ENCODE assay signal across 8 cellular contexts in genomic region chr6:106360989-106361430, GRCh38. TPM values are rescaled to one million over a fixed set of nuclear protein-coding genes. Genes with fewer than 3 reads are reported as not detected.
DNase-seq lines count a peak whose midpoint lies in the region; ATAC-seq and TF ChIP-seq lines count a peak whose summit lies in the region.

No MANE protein-coding gene starts in this region.

- H3K4me3 Mint-ChIP-seq in effector memory CD8-positive, alpha-beta T cell, result peak overlapping the region; percentile 88
- peak overlapping the region; percentile 69 for H3K4me3 Mint-ChIP-seq in natural killer cell treated with Interleukin-12 subunit alpha and Interleukin-12 subunit beta and Interleukin-15 and Interleukin-18, amount 100 ng/mL, for 72 hours

- no peaks in the 10 kb centered on the region for H3K9me3 Mint-ChIP-seq in effector memory CD8-positive, alpha-beta T cell
- no peaks in the 10 kb centered on the region for H3K9me3 Mint-ChIP-seq in natural killer cell treated with Interleukin-12 subunit alpha and Interleukin-12 subunit beta and Interleukin-15 and Interleukin-18, amount 100 ng/mL, for 72 hours

- WGBS in adrenal gland, 4 donors, result 3 to 11% (median 5%) methylated on average over 18 to 31 of the region's 31 CpGs

- TF ChIP-seq CTCF in VCaP (conservative IDR thresholded peaks at IDR 0.05), result no peak
- no peak for TF ChIP-seq CTCF in adrenal gland (IDR thresholded peaks at IDR 0.05)

- H3K4me1 Mint-ChIP-seq in effector memory CD8-positive, alpha-beta T cell (ENCODE audit: low read depth in 2 of 2), result peaks cover 7% of the 10 kb centered on the region in 2 donors
- peaks cover 5 to 7% of the 10 kb centered on the region in 2 donors for H3K4me1 Mint-ChIP-seq in natural killer cell treated with Interleukin-12 subunit alpha and Interleukin-12 subunit beta and Interleukin-15 and Interleukin-18, amount 100 ng/mL, for 72 hours (ENCODE audit: low read depth in 2 of 2)

- H3K36me3 ChIP-seq in adrenal gland (replicated peaks in 1 of 2), result no peaks in the 10 kb centered on the region

- H3K27me3 ChIP-seq in adrenal gland, result peaks cover 36% of the 10 kb centered on the region

- no peaks in the 10 kb centered on the region for H3K9me3 ChIP-seq in adrenal gland (replicated peaks in 1 of 3)

- H3K36me3 Mint-ChIP-seq in effector memory CD8-positive, alpha-beta T cell (ENCODE audit: insufficient read depth), result no peaks in the 10 kb centered on the region
- H3K36me3 Mint-ChIP-seq in natural killer cell treated with Interleukin-12 subunit alpha and Interleukin-12 subunit beta and Interleukin-15 and Interleukin-18, amount 100 ng/mL, for 72 hours, result no peaks in the 10 kb centered on the region

- H3K27ac Mint-ChIP-seq in effector memory CD8-positive, alpha-beta T cell, result no peak overlapping the region
- no peak overlapping the region for H3K27ac Mint-ChIP-seq in natural killer cell treated with Interleukin-12 subunit alpha and Interleukin-12 subunit beta and Interleukin-15 and Interleukin-18, amount 100 ng/mL, for 72 hours

- peaks cover 0 to 13% of the 10 kb centered on the region in 2 donors for H3K4me1 ChIP-seq in adrenal gland (replicated peaks in 1 of 2)

- TF ChIP-seq POLR2A in adrenal gland (IDR thresholded peaks at IDR 0.05), result no peak

- H3K4me3 ChIP-seq in adrenal gland, result peak overlapping the region in 1 of 4 donors; percentile 50

- ATAC-seq in GM18867 (IDR thresholded peaks at IDR 0.05; ENCODE audit: unreplicated experiment), result peak; percentile 31
- peak; percentile 41 for ATAC-seq in HG03045 (IDR thresholded peaks at IDR 0.05; ENCODE audit: unreplicated experiment)
- ATAC-seq in effector memory CD8-positive, alpha-beta T cell (replicated peaks), result peak; percentile 22
- ATAC-seq in natural killer cell treated with Interleukin-12 subunit alpha and Interleukin-12 subunit beta and Interleukin-15 and Interleukin-18, amount 100 ng/mL, for 72 hours, result peak; percentile 31 to 40
- ATAC-seq in HG03565 (IDR thresholded peaks at IDR 0.05; ENCODE audit: unreplicated experiment), result no peak

- peak overlapping the region; percentile 96 for H3K27ac ChIP-seq in VCaP
- no peak overlapping the region for H3K27ac ChIP-seq in adrenal gland

- peak in 2 of 3 experiments; percentile 4 to 5 for DNase-seq in effector memory CD8-positive, alpha-beta T cell
- DNase-seq in natural killer cell treated with Interleukin-12 subunit alpha and Interleukin-12 subunit beta and Interleukin-15 and Interleukin-18, amount 100 ng/mL, for 72 hours (ENCODE audit: low spot score), result no peak
- DNase-seq in RKO (ENCODE audit: low spot score) (no peak), adrenal gland (no peak)

- H3K27me3 Mint-ChIP-seq in effector memory CD8-positive, alpha-beta T cell, result peaks cover 20 to 23% of the 10 kb centered on the region in 2 donors
- H3K27me3 Mint-ChIP-seq in natural killer cell treated with Interleukin-12 subunit alpha and Interleukin-12 subunit beta and Interleukin-15 and Interleukin-18, amount 100 ng/mL, for 72 hours, result peaks cover 27 to 49% of the 10 kb centered on the region in 2 donors

- intact Hi-C loops in adrenal gland (cut with DNase I), result no loop called here

RNA-seq across cellular contexts. Expression of gene CRYBG1, which starts 0.5 kb away (rescaled TPM):
- 10 to 100 TPM in 1 of 2 donors, 1 to 10 TPM in 1; 5.8 to 17.0 TPM for total RNA-seq in natural killer cell treated with Interleukin-12 subunit alpha and Interleukin-12 subunit beta and Interleukin-15 and Interleukin-18, amount 100 ng/mL, for 72 hours
- 1 to 10 TPM; 1.9 to 5.1 (median 3.6) TPM for total RNA-seq in adrenal gland
- 1 to 10 TPM; 1.0 to 1.7 (median 1.3) TPM for polyA plus RNA-seq in adrenal gland

RNA-seq across cellular contexts. Expression of gene ATG5, which starts 35.5 kb away (rescaled TPM):
- 10 to 100 TPM; 41.4 to 59.7 TPM for total RNA-seq in natural killer cell treated with Interleukin-12 subunit alpha and Interleukin-12 subunit beta and Interleukin-15 and Interleukin-18, amount 100 ng/mL, for 72 hours
- 10 to 100 TPM; 28.9 to 65.9 (median 43.5) TPM for total RNA-seq in adrenal gland
- polyA plus RNA-seq in adrenal gland, result 10 to 100 TPM; 20.1 to 47.3 (median 34.5) TPM

Comparison
In these comparisons a context has a peak if more than half of its experiments do, and no peak if none do; other contexts are left out.
1. DNase-seq: peak in effector memory CD8-positive, alpha-beta T cell (2 of 3); none in natural killer cell treated with Interleukin-12 subunit alpha and Interleukin-12 subunit beta and Interleukin-15 and Interleukin-18, amount 100 ng/mL, for 72 hours (single experiment), RKO (single experiment) and adrenal gland (0 of 7).